In the genomic region with DNA sequence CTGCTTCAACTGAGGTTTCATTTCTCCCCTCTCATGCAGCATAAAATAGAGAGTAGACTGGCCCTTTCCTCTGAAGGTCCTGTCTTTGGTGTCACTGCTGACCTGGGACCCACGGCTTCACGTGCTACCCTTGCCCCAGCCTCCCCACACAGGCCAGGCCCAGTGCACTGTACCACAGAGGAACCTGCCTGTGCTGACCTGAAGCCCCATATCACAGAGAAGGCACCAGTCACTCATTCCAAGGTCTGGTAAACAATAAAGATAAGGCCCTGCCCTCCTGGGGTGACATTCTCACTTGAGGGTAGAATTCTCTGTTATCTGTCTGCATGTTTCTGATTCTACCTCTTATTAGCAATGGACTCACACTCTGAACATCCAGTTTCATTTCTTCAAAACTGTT, we compare ENCODE assay signal across 19 cellular contexts. TPM values are rescaled to one million over a fixed set of nuclear protein-coding genes. Genes with fewer than 3 reads are reported as not detected.
DNase-seq lines count a peak whose midpoint lies in the region; ATAC-seq and TF ChIP-seq lines count a peak whose summit lies in the region.
"Had no signal": no experiment of that assay in that cellular context is flagged by ENCODE, and none has a peak within 500 bp of the region (broad histone marks: within the 10 kb centered on the region; RNA-seq: fewer than 3 reads in every experiment).

No MANE protein-coding gene starts in this region.

- H3K36me3 ChIP-seq in HEK293 (ENCODE audit: control insufficient read depth in 2 of 2, insufficient read depth in 1 of 2, low read length in 2 of 2) (no peaks in the 10 kb centered on the region), colonic mucosa (peaks cover 5% of the 10 kb centered on the region), mesenchymal stem cell (ENCODE audit: control insufficient read depth in 1 of 2, insufficient read depth in 2 of 2, low read depth in 1 of 2, low read length in 2 of 2) (peaks cover 32 to 57% of the 10 kb centered on the region in 2 experiments)
- H3K36me3 ChIP-seq: neutrophil had no signal

- no peak overlapping the region for H3K4me2 ChIP-seq in mesenchymal stem cell (ENCODE audit: low read length, poor library complexity, severe bottlenecking)

- POLR2A ChIA-PET in HEK293 (lab: Yijun Ruan, JAX) = no interaction called here

- no peak overlapping the region for H2BK120ac ChIP-seq in mesenchymal stem cell (ENCODE audit: low read depth, low read length)

- peak overlapping the region in 1 of 2 experiments; percentile 13 for H3K18ac ChIP-seq in mesenchymal stem cell (ENCODE audit: low read depth in 1 of 2, low read length in 2 of 2)

- no peak overlapping the region for H2AFZ ChIP-seq in mesenchymal stem cell (ENCODE audit: low read depth, low read length)

- intact Hi-C loops in colonic mucosa (cut with DNase I) = no loop called here

- H2AK5ac ChIP-seq in mesenchymal stem cell (ENCODE audit: low read length, severe bottlenecking) = no peak overlapping the region

- H3K4ac ChIP-seq in mesenchymal stem cell (ENCODE audit: low read depth in 1 of 2, low read length in 2 of 2) = no peak overlapping the region

- peak; percentile 40 for DNase-seq in colonic mucosa
- no peak for DNase-seq in mesenchymal stem cell
- no peak for DNase-seq in stimulated activated naive B cell treated with anti-CD40 and anti-IgM and Interleukin-4, amounts not matched to agents 10 μg/mL and 1 μg/mL and 100 μg/mL, for 72 hours
- no peak for DNase-seq in midbrain (lab: John Stamatoyannopoulos, UW)
- no peak for DNase-seq in COR-L47 (lab: John Stamatoyannopoulos, UW)
- no peak for DNase-seq in stimulated activated CD4-positive, alpha-beta T cell treated with anti-CD3 and anti-CD28 coated beads, Interleukin-4, amount 100 ng/mL, for 1 hour
- DNase-seq: activated CD4-positive, alpha-beta T cell treated with anti-CD3 and anti-CD28 coated beads, Interleukin-2, amount 10 ng/mL, durations not matched to agents 7 days and 5 days; activated T-cell treated with anti-CD3 and anti-CD28 coated beads, Interleukin-2, amount 50 U/mL, for 1 hour; DMS 273 treated with DMSO at 0.1 percent for 48 hours; effector memory CD8-positive, alpha-beta T cell; NCI-H1436 treated with DMSO at 0.1 percent for 48 hours; NCI-H446 treated with DMSO at 0.1 percent for 48 hours; stimulated activated naive CD4-positive, alpha-beta T cell; T1000 had no signal

- H2BK15ac ChIP-seq in mesenchymal stem cell (ENCODE audit: low read depth, poor library complexity, severe bottlenecking) = peak overlapping the region; percentile 6

- H3K9ac ChIP-seq in colonic mucosa (ENCODE audit: low read depth in 2 of 2, low read length in 2 of 2) (no peak overlapping the region), mesenchymal stem cell (ENCODE audit: low read length) (no peak overlapping the region)

- H2BK5ac ChIP-seq in mesenchymal stem cell (ENCODE audit: low read depth, low read length, poor library complexity, severe bottlenecking) = no peak overlapping the region

- CTCF ChIA-PET in HEK293 (lab: Yijun Ruan, JAX) = no interaction called here

- ATAC-seq in stimulated activated naive B cell treated with anti-CD40 and anti-IgM and Interleukin-4, amounts not matched to agents 10 μg/mL and 1 μg/mL and 100 μg/mL, for 72 hours (replicated peaks) = peak; percentile 10 to 36
- no peak for ATAC-seq in GM18505 (IDR thresholded peaks at IDR 0.05; ENCODE audit: unreplicated experiment)
- ATAC-seq: effector memory CD8-positive, alpha-beta T cell had no signal

- peak overlapping the region; percentile 91 for H3K27ac Mint-ChIP-seq in stimulated activated naive B cell treated with anti-CD40 and anti-IgM and Interleukin-4, amounts not matched to agents 10 μg/mL and 1 μg/mL and 100 μg/mL, for 72 hours
- H3K27ac Mint-ChIP-seq: activated CD4-positive, alpha-beta T cell treated with anti-CD3 and anti-CD28 coated beads, Interleukin-2, amount 10 ng/mL, durations not matched to agents 7 days and 5 days; activated naive CD8-positive, alpha-beta T cell had no signal

- H3K27me3 ChIP-seq in colonic mucosa (no peaks in the 10 kb centered on the region), mesenchymal stem cell (ENCODE audit: control insufficient read depth in 1 of 2, insufficient read depth in 1 of 2, low read length in 2 of 2) (no peaks in the 10 kb centered on the region)
- H3K27me3 ChIP-seq: cardiac muscle cell, neutrophil had no signal

- no peak for TF ChIP-seq POLR2A in GM18505 (IDR thresholded peaks at IDR 0.05; ENCODE audit: borderline replicate concordance, extremely low read depth, insufficient read depth, insufficient read length)

- H3K23ac ChIP-seq in mesenchymal stem cell (ENCODE audit: low read length in 2 of 2) = no peak overlapping the region

- no peaks in the 10 kb centered on the region for H3K27me3 Mint-ChIP-seq in stimulated activated naive B cell treated with anti-CD40 and anti-IgM and Interleukin-4, amounts not matched to agents 10 μg/mL and 1 μg/mL and 100 μg/mL, for 72 hours
- H3K27me3 Mint-ChIP-seq: activated CD4-positive, alpha-beta T cell treated with anti-CD3 and anti-CD28 coated beads, Interleukin-2, amount 10 ng/mL, durations not matched to agents 7 days and 5 days; activated naive CD8-positive, alpha-beta T cell had no signal

- peaks cover 45% of the 10 kb centered on the region for H3K79me1 ChIP-seq in mesenchymal stem cell (replicated peaks; ENCODE audit: low read length, poor library complexity, severe bottlenecking)

- 85% methylated on average over 2 of the region's 2 CpGs for WGBS in mesenchymal stem cell

- H2BK12ac ChIP-seq in mesenchymal stem cell (ENCODE audit: low read length in 2 of 2) = peak overlapping the region; percentile 27 to 28

- no peaks in the 10 kb centered on the region for H3K9me3 ChIP-seq in HEK293 (ENCODE audit: control insufficient read depth, insufficient read depth, low read depth, low read length)
- no peaks in the 10 kb centered on the region for H3K9me3 ChIP-seq in colonic mucosa
- no peaks in the 10 kb centered on the region for H3K9me3 ChIP-seq in mesenchymal stem cell (ENCODE audit: control insufficient read depth, low read length)
- H3K9me3 ChIP-seq: neutrophil had no signal

- H3K4me3 Mint-ChIP-seq in stimulated activated naive B cell treated with anti-CD40 and anti-IgM and Interleukin-4, amounts not matched to agents 10 μg/mL and 1 μg/mL and 100 μg/mL, for 72 hours = peak overlapping the region; percentile 14 to 51
- H3K4me3 Mint-ChIP-seq: activated CD4-positive, alpha-beta T cell treated with anti-CD3 and anti-CD28 coated beads, Interleukin-2, amount 10 ng/mL, durations not matched to agents 7 days and 5 days; activated naive CD8-positive, alpha-beta T cell; effector memory CD8-positive, alpha-beta T cell had no signal

- peak overlapping the region in 1 of 2 experiments; percentile 19 for H3K14ac ChIP-seq in mesenchymal stem cell (ENCODE audit: low read length in 2 of 2)

- TF ChIP-seq CTCF in HEK293 (tag by site-specific recombination; IDR thresholded peaks at IDR 0.05) (no peak), colonic mucosa (IDR thresholded peaks at IDR 0.05) (no peak)

- peaks cover 29 to 38% of the 10 kb centered on the region in 2 donors for H3K4me1 Mint-ChIP-seq in stimulated activated naive B cell treated with anti-CD40 and anti-IgM and Interleukin-4, amounts not matched to agents 10 μg/mL and 1 μg/mL and 100 μg/mL, for 72 hours
- H3K4me1 Mint-ChIP-seq: activated CD4-positive, alpha-beta T cell treated with anti-CD3 and anti-CD28 coated beads, Interleukin-2, amount 10 ng/mL, durations not matched to agents 7 days and 5 days had no signal

- no peaks in the 10 kb centered on the region for H3K9me3 Mint-ChIP-seq in stimulated activated naive B cell treated with anti-CD40 and anti-IgM and Interleukin-4, amounts not matched to agents 10 μg/mL and 1 μg/mL and 100 μg/mL, for 72 hours
- H3K9me3 Mint-ChIP-seq: activated CD4-positive, alpha-beta T cell treated with anti-CD3 and anti-CD28 coated beads, Interleukin-2, amount 10 ng/mL, durations not matched to agents 7 days and 5 days; effector memory CD8-positive, alpha-beta T cell had no signal

- H3K4me1 ChIP-seq in HEK293 (ENCODE audit: control insufficient read depth, insufficient read depth, low read length) = no peaks in the 10 kb centered on the region; the same call in 1 of the 2 replicates
- H3K4me1 ChIP-seq in colonic mucosa = peaks cover 7% of the 10 kb centered on the region
- peaks cover 12% of the 10 kb centered on the region for H3K4me1 ChIP-seq in mesenchymal stem cell (ENCODE audit: control insufficient read depth, insufficient read depth, low read depth, low read length)

- no peak overlapping the region for H3K27ac ChIP-seq in HEK293 (ENCODE audit: extremely low read depth, low read depth, low read length)
- no peak overlapping the region for H3K27ac ChIP-seq in colonic mucosa
- H3K27ac ChIP-seq in mesenchymal stem cell (ENCODE audit: low read length, poor library complexity, severe bottlenecking) = no peak overlapping the region
- H3K27ac ChIP-seq: cardiac muscle cell, neutrophil had no signal

- no peak overlapping the region for H4K91ac ChIP-seq in mesenchymal stem cell (ENCODE audit: low read length)

- H4K8ac ChIP-seq in mesenchymal stem cell (ENCODE audit: low read length) = peak overlapping the region; percentile 19

- H3K36me3 Mint-ChIP-seq in stimulated activated naive B cell treated with anti-CD40 and anti-IgM and Interleukin-4, amounts not matched to agents 10 μg/mL and 1 μg/mL and 100 μg/mL, for 72 hours = no peaks in the 10 kb centered on the region
- H3K36me3 Mint-ChIP-seq: activated naive CD8-positive, alpha-beta T cell had no signal

- H3K4me3 ChIP-seq in HEK293 (ENCODE audit: low read depth, low read length) (no peak overlapping the region), colonic mucosa (no peak overlapping the region), mesenchymal stem cell (ENCODE audit: insufficient read depth in 1 of 2, low read depth in 1 of 2, low read length in 2 of 2) (no peak overlapping the region)
- H3K4me3 ChIP-seq: cardiac muscle cell had no signal

TF ChIP-seq in HEK293, 187 proteins besides CTCF, POLR2A, EP300 and RAD21 (continues in another document):
- no peak for TF ChIP-seq ZBTB48 (tag by site-specific recombination; IDR thresholded peaks at IDR 0.05)
- TF ChIP-seq, protein P1, sequence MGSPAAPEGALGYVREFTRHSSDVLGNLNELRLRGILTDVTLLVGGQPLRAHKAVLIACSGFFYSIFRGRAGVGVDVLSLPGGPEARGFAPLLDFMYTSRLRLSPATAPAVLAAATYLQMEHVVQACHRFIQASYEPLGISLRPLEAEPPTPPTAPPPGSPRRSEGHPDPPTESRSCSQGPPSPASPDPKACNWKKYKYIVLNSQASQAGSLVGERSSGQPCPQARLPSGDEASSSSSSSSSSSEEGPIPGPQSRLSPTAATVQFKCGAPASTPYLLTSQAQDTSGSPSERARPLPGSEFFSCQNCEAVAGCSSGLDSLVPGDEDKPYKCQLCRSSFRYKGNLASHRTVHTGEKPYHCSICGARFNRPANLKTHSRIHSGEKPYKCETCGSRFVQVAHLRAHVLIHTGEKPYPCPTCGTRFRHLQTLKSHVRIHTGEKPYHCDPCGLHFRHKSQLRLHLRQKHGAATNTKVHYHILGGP (tag by site-specific recombination; IDR thresholded peaks at IDR 0.05) = no peak

RNA-seq across cellular contexts. Expression of a gene that starts 51.3 kb away (rescaled TPM):
- total RNA-seq in colonic mucosa = 1,000 to 10,000 TPM in 1 of 2 donors, 100 to 1,000 TPM in 1; 701 to 1,045 TPM
- polyA plus RNA-seq in mesenchymal stem cell (2013, experiment 1 of 2) = 1,998 TPM
- 1,912 TPM for polyA plus RNA-seq in mesenchymal stem cell (2013, experiment 2 of 2)

RNA-seq across cellular contexts. Expression of a gene that starts 51.4 kb away (rescaled TPM):
- total RNA-seq in colonic mucosa = 10 to 100 TPM in 1 of 2 donors, 1 to 10 TPM in 1; 5.9 to 10.6 TPM
- 1.8 TPM for polyA plus RNA-seq in mesenchymal stem cell (2013, experiment 1 of 2)
- polyA plus RNA-seq in mesenchymal stem cell (2013, experiment 2 of 2) = 1.9 TPM
